In the genomic region with DNA sequence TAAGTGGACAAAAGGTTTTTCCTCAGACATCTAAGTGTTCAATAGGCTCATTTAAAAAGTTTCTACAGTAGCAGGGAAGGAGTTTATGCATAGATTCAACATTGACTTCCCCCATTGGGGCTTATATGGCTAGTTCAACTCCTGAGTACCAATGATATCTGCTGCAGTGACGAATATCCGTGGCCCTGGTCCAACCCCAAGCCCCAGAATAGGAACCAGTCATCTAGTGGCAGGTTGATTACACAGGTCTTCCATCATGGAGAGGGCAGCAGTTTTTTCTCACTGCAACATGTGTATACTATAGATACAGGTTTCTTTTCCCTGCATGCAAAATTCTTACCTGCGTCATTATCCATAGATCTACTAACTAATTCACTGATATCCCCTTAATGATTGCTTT, we compare ENCODE assay signal across 25 cellular contexts.
"Had no signal": no experiment of that assay in that cellular context is flagged by ENCODE, and none has a peak within 500 bp of the region (broad histone marks: within the 10 kb centered on the region; RNA-seq: fewer than 3 reads in every experiment).

No MANE protein-coding gene starts in this region.

- H3K4me1 ChIP-seq: esophagus muscularis mucosa, gastroesophageal sphincter, left lung, lower lobe of right lung had no signal

- ATAC-seq: foreskin keratinocyte; gastroesophageal sphincter; heart right ventricle; left cardiac atrium; left lung; left ventricle myocardium superior; lower lobe of right lung; mucosa of descending colon; naive thymus-derived CD4-positive, alpha-beta T cell; natural killer cell had no signal

- DNase-seq: dermis blood vessel endothelial cell; dorsolateral prefrontal cortex; effector CD4-positive, alpha-beta T cell; effector memory CD4-positive, alpha-beta T cell; foreskin keratinocyte; head of caudate nucleus; heart right ventricle; hippocampal formation; left cardiac atrium; left lung; left ventricle myocardium superior; lower lobe of right lung; mesenchymal stem cell; mucosa of descending colon; naive thymus-derived CD4-positive, alpha-beta T cell; natural killer cell had no signal

- H3K4me3 Mint-ChIP-seq: mesothelial cell of epicardium; naive thymus-derived CD4-positive, alpha-beta T cell; natural killer cell had no signal

- H3K36me3 Mint-ChIP-seq: mesothelial cell of epicardium; naive thymus-derived CD4-positive, alpha-beta T cell; natural killer cell had no signal

- H3K27ac ChIP-seq: coronary artery, dorsolateral prefrontal cortex, esophagus muscularis mucosa, foreskin keratinocyte, gastroesophageal sphincter, heart right ventricle, left lung, lower lobe of right lung had no signal

- H3K4me3 ChIP-seq: coronary artery, dorsolateral prefrontal cortex, esophagus muscularis mucosa, gastroesophageal sphincter, heart right ventricle, left lung, lower lobe of right lung, mucosa of descending colon had no signal

- H3K36me3 ChIP-seq: esophagus muscularis mucosa, gastroesophageal sphincter, heart right ventricle, left lung, lower lobe of right lung had no signal

- H3K9me3 ChIP-seq: esophagus muscularis mucosa, gastroesophageal sphincter, heart right ventricle, left lung, lower lobe of right lung, mucosa of descending colon had no signal

- H3K27me3 ChIP-seq: dorsolateral prefrontal cortex, esophagus muscularis mucosa, foreskin keratinocyte, gastroesophageal sphincter, heart right ventricle, left lung had no signal

- H3K9me3 Mint-ChIP-seq: mesothelial cell of epicardium, natural killer cell had no signal

- FAIRE-seq: colon, endometrium, frontal cortex, islet of Langerhans, keratinocyte had no signal

- H3K4me1 Mint-ChIP-seq: mesothelial cell of epicardium; naive thymus-derived CD4-positive, alpha-beta T cell; natural killer cell had no signal

- H3K27ac Mint-ChIP-seq: mesothelial cell of epicardium; naive thymus-derived CD4-positive, alpha-beta T cell; natural killer cell had no signal
